26 cellular contexts compared by ENCODE assay signal in genomic region chr1:235625340-235625739, GRCh38. TPM values are rescaled to one million over a fixed set of nuclear protein-coding genes. Genes with fewer than 3 reads are reported as not detected.
"Had no signal": no experiment of that assay in that cellular context is flagged by ENCODE, and none has a peak within 500 bp of the region (broad histone marks: within the 10 kb centered on the region; RNA-seq: fewer than 3 reads in every experiment).

No MANE protein-coding gene starts in this region.

- H3K4me1 Mint-ChIP-seq: activated naive CD8-positive, alpha-beta T cell treated with anti-CD3 and anti-CD28 coated beads, Interleukin-2, amount 50 U/mL, for 24 hours had no signal

- H3K27ac Mint-ChIP-seq: activated CD4-positive, alpha-beta T cell treated with anti-CD3 and anti-CD28 coated beads for 36 hours; activated CD4-positive, alpha-beta T cell treated with anti-CD3 and anti-CD28 coated beads, Interleukin-2, amount 10 ng/mL, durations not matched to agents 7 days and 5 days; activated CD8-positive, alpha-beta T cell treated with anti-CD3 and anti-CD28 coated beads, Interleukin-2, amount 10 ng/mL, durations not matched to agents 7 days and 5 days; activated naive CD4-positive, alpha-beta T cell treated with anti-CD3 and anti-CD28 coated beads, Interleukin-2, amount 10 ng/mL, durations not matched to agents 7 days and 5 days; activated naive CD8-positive, alpha-beta T cell; activated naive CD8-positive, alpha-beta T cell treated with anti-CD3 and anti-CD28 coated beads, Interleukin-2, amount 50 U/mL, for 24 hours; WTC11 had no signal

- H3K4me3 Mint-ChIP-seq: activated CD4-positive, alpha-beta T cell treated with anti-CD3 and anti-CD28 coated beads for 36 hours; activated CD4-positive, alpha-beta T cell treated with anti-CD3 and anti-CD28 coated beads, Interleukin-2, amount 10 ng/mL, durations not matched to agents 7 days and 5 days; activated CD8-positive, alpha-beta T cell treated with anti-CD3 and anti-CD28 coated beads, Interleukin-2, amount 10 ng/mL, durations not matched to agents 7 days and 5 days; activated naive CD4-positive, alpha-beta T cell treated with anti-CD3 and anti-CD28 coated beads, Interleukin-2, amount 10 ng/mL, durations not matched to agents 7 days and 5 days; activated naive CD8-positive, alpha-beta T cell; activated naive CD8-positive, alpha-beta T cell treated with anti-CD3 and anti-CD28 coated beads, Interleukin-2, amount 50 U/mL, for 24 hours; brain; WTC11 had no signal

- H3K9me3 Mint-ChIP-seq: activated CD4-positive, alpha-beta T cell treated with anti-CD3 and anti-CD28 coated beads, Interleukin-2, amount 10 ng/mL, durations not matched to agents 7 days and 5 days; activated naive CD4-positive, alpha-beta T cell treated with anti-CD3 and anti-CD28 coated beads, Interleukin-2, amount 10 ng/mL, durations not matched to agents 7 days and 5 days; activated naive CD8-positive, alpha-beta T cell treated with anti-CD3 and anti-CD28 coated beads, Interleukin-2, amount 50 U/mL, for 24 hours; WTC11 had no signal

- H3K4me3 ChIP-seq: SJCRH30, SK-N-MC had no signal

- H3K36me3 ChIP-seq: SJCRH30 had no signal

- H3K9me3 ChIP-seq: SJCRH30 had no signal

- H3K36me3 Mint-ChIP-seq: activated naive CD4-positive, alpha-beta T cell treated with anti-CD3 and anti-CD28 coated beads, Interleukin-2, amount 10 ng/mL, durations not matched to agents 7 days and 5 days; activated naive CD8-positive, alpha-beta T cell; WTC11 had no signal

- H3K27ac ChIP-seq: SJCRH30, SK-N-MC had no signal

- DNase-seq: activated CD4-positive, alpha-beta T cell treated with anti-CD3 and anti-CD28 coated beads for 36 hours; activated CD4-positive, alpha-beta T cell treated with anti-CD3 and anti-CD28 coated beads, Interleukin-2, amount 10 ng/mL, durations not matched to agents 7 days and 5 days; activated CD4-positive, alpha-beta T cell treated with anti-CD3 and anti-CD28 coated beads, Interleukin-2, amount 50 U/mL, for 48 hours; activated CD8-positive, alpha-beta memory T cell treated with anti-CD3 and anti-CD28 coated beads, Interleukin-2, amount 50 U/mL, for 4 hours; activated CD8-positive, alpha-beta T cell treated with anti-CD3 and anti-CD28 coated beads, Interleukin-2, amount 10 ng/mL, durations not matched to agents 7 days and 5 days; activated effector memory CD4-positive, alpha-beta T cell treated with Interleukin-2 at 50 U/mL for 16 hours; activated naive CD4-positive, alpha-beta T cell treated with anti-CD3 and anti-CD28 coated beads, Interleukin-2, amount 10 ng/mL, durations not matched to agents 7 days and 5 days; activated naive CD8-positive, alpha-beta T cell treated with anti-CD3 and anti-CD28 coated beads, Interleukin-2, amount 50 U/mL, for 24 hours; activated T-cell treated with anti-CD3 and anti-CD28 coated beads, Interleukin-2, amount 50 U/mL, for 48 hours; caudate nucleus; KG1; NCI-H1092 treated with DMSO at 0.1 percent for 48 hours; NCI-H146; NCI-H187; NCI-H2029 treated with DMSO at 0.1 percent for 48 hours; NCI-H226; NCI-H446 treated with DMSO at 0.1 percent for 48 hours; NCI-H524; SHP77; T1000 had no signal

- H3K4me1 ChIP-seq: SJCRH30 had no signal

- H3K27me3 ChIP-seq: SJCRH30 had no signal

- H3K27me3 Mint-ChIP-seq: brain had no signal

RNA-seq across cellular contexts. Expression of gene GNG4, which starts 24.2 kb away (rescaled TPM):
- total RNA-seq: bronchial epithelial cell had no signal
